16 cellular contexts compared by ENCODE assay signal in the genomic region with DNA sequence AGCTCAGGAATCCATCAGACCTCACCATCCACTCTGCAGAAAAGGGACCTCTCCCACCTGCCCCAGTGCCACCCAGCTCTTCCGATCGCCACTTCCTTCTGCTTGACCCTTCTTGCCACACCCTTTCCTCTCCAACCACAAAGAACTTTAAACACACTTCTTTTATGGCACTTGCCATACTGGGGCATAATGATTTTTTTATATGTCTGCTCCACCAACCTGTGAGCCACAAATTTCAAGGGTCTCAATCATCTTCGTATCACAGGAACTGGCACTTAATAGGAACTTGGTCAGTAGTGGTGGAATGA. TPM values are rescaled to one million over a fixed set of nuclear protein-coding genes. Genes with fewer than 3 reads are reported as not detected.
A peak's percentile ranks its signal among the peaks of the same experiment; 100 is the strongest.
DNase-seq lines count a peak whose midpoint lies in the region; ATAC-seq and TF ChIP-seq lines count a peak whose summit lies in the region.
"Had no signal": no experiment of that assay in that cellular context is flagged by ENCODE, and none has a peak within 500 bp of the region (broad histone marks: within the 10 kb centered on the region; RNA-seq: fewer than 3 reads in every experiment).

No MANE protein-coding gene starts in this region.

- no peak overlapping the region for H4K91ac ChIP-seq in neuronal stem cell (ENCODE audit: low read depth, low read length, poor library complexity)

- H3K27ac Mint-ChIP-seq in activated naive CD8-positive, alpha-beta T cell treated with anti-CD3 and anti-CD28 coated beads, Interleukin-2, amount 10 ng/mL, durations not matched to agents 7 days and 5 days, result peak overlapping the region; percentile 27

- no peak overlapping the region for H3K4ac ChIP-seq in neuronal stem cell (ENCODE audit: low read length)

- POLR2A ChIA-PET in activated naive CD8-positive, alpha-beta T cell treated with anti-CD3 and anti-CD28 coated beads, Interleukin-2, amount 10 ng/mL, durations not matched to agents 7 days and 5 days (lab: Charles Lee), result interaction anchor here (0.6 kb wide), 1 partner anchor 20 kb away, joined by 3 read pairs; no protein-coding TSS in a partner anchor

- H3K9me3 ChIP-seq in neuronal stem cell (replicated peaks in 1 of 2; ENCODE audit: control insufficient read depth in 2 of 2, insufficient read depth in 1 of 2, low read depth in 1 of 2, low read length in 2 of 2) (no peaks in the 10 kb centered on the region), breast epithelium (no peaks in the 10 kb centered on the region)
- H3K9me3 ChIP-seq: prostate gland, vagina had no signal

- no peak overlapping the region for H2BK15ac ChIP-seq in neuronal stem cell (ENCODE audit: low read length)

- no peak for TF ChIP-seq CTCF in breast epithelium (IDR thresholded peaks at IDR 0.05)

- H3K27me3 Mint-ChIP-seq in activated naive CD8-positive, alpha-beta T cell treated with anti-CD3 and anti-CD28 coated beads, Interleukin-2, amount 10 ng/mL, durations not matched to agents 7 days and 5 days, result peaks cover 2% of the 10 kb centered on the region
- H3K27me3 Mint-ChIP-seq: CD4-positive, alpha-beta memory T cell had no signal

- peak overlapping the region; percentile 84 for H2AK5ac ChIP-seq in neuronal stem cell (ENCODE audit: low read depth, low read length)

- H4K8ac ChIP-seq in neuronal stem cell (ENCODE audit: low read depth, low read length), result no peak overlapping the region

- no peaks in the 10 kb centered on the region for H3K36me3 ChIP-seq in neuronal stem cell (replicated peaks in 1 of 2; ENCODE audit: control insufficient read depth in 2 of 2, insufficient read depth in 2 of 2, low read length in 2 of 2)
- H3K36me3 ChIP-seq in breast epithelium, result no peaks in the 10 kb centered on the region
- H3K36me3 ChIP-seq: prostate gland, vagina had no signal

- no peak overlapping the region for H3K18ac ChIP-seq in neuronal stem cell (ENCODE audit: low read length)

- H3K27me3 ChIP-seq in neuronal stem cell (ENCODE audit: control insufficient read depth in 3 of 3, insufficient read depth in 3 of 3, low read depth in 1 of 3, low read length in 3 of 3), result no peaks in the 10 kb centered on the region
- H3K27me3 ChIP-seq in breast epithelium, result no peaks in the 10 kb centered on the region
- H3K27me3 ChIP-seq: vagina had no signal

- H2BK5ac ChIP-seq in neuronal stem cell (ENCODE audit: low read length), result no peak overlapping the region

- H3K4me3 Mint-ChIP-seq in activated naive CD8-positive, alpha-beta T cell treated with anti-CD3 and anti-CD28 coated beads, Interleukin-2, amount 10 ng/mL, durations not matched to agents 7 days and 5 days, result peak overlapping the region; percentile 1

- H3K14ac ChIP-seq in neuronal stem cell (ENCODE audit: low read length), result no peak overlapping the region

- H3K79me1 ChIP-seq in neuronal stem cell (ENCODE audit: low read depth, low read length), result peaks cover 2% of the 10 kb centered on the region

- peak overlapping the region; percentile 58 for H2BK12ac ChIP-seq in neuronal stem cell (ENCODE audit: low read length)

- no peak overlapping the region for H3K9ac ChIP-seq in neuronal stem cell (ENCODE audit: low read depth, low read length, poor library complexity)

- intact Hi-C loops in breast epithelium (cut with DNase I; ENCODE audit: low total_unique reads), result no loop called here

- H2BK120ac ChIP-seq in neuronal stem cell (ENCODE audit: low read depth, low read length), result no peak overlapping the region

- no peak for TF ChIP-seq POLR2A in breast epithelium (IDR thresholded peaks at IDR 0.05)

- no peak overlapping the region for H2AFZ ChIP-seq in neuronal stem cell (ENCODE audit: low read length)

- no CpG with 5 or more reads among the region's 3 CpGs for WGBS in neuronal stem cell (ENCODE audit: extremely low coverage in 2 of 2, insufficient read length in 2 of 2, insufficient replicate concordance in 1 of 2), 2 donors

- H3K27ac ChIP-seq in neuronal stem cell (replicated peaks; ENCODE audit: low read length), result no peak overlapping the region
- no peak overlapping the region for H3K27ac ChIP-seq in breast epithelium
- H3K27ac ChIP-seq: prostate gland, vagina had no signal

- H3K4me2 ChIP-seq in neuronal stem cell (ENCODE audit: insufficient read depth, low read length, poor library complexity, severe bottlenecking), result no peak overlapping the region

- DNase-seq in GF-D8 (lab: John Stamatoyannopoulos, UW) (peak; percentile 32), NOMO-1 (lab: John Stamatoyannopoulos, UW; ENCODE audit: unreplicated experiment in 2 of 2) (peak; percentile 60 to 77), neuronal stem cell (ENCODE audit: low spot score) (no peak), breast epithelium (ENCODE audit: low spot score in 2 of 2) (no peak), OCI-M1 (lab: John Stamatoyannopoulos, UW) (no peak)
- no peak for DNase-seq in activated naive CD8-positive, alpha-beta T cell treated with anti-CD3 and anti-CD28 coated beads, Interleukin-2, amount 10 ng/mL, durations not matched to agents 7 days and 5 days
- DNase-seq: activated CD8-positive, alpha-beta memory T cell treated with anti-CD3 and anti-CD28 coated beads for 24 hours; activated naive CD4-positive, alpha-beta T cell; CD4-positive, alpha-beta memory T cell; NCI-H146; NCI-H510A; RPMI8226; stimulated activated CD4-positive, alpha-beta T cell treated with anti-CD3 and anti-CD28 coated beads, Interleukin-1b, Interleukin-23, amount 100 ng/mL, for 48 hours had no signal

- no peak overlapping the region for H3K23ac ChIP-seq in neuronal stem cell (ENCODE audit: low read depth, low read length, poor library complexity)

- H3K9me3 Mint-ChIP-seq in activated naive CD8-positive, alpha-beta T cell treated with anti-CD3 and anti-CD28 coated beads, Interleukin-2, amount 10 ng/mL, durations not matched to agents 7 days and 5 days, result no peaks in the 10 kb centered on the region
- H3K9me3 Mint-ChIP-seq: CD4-positive, alpha-beta memory T cell had no signal

- peaks cover 0 to 3% of the 10 kb centered on the region in 2 donors for H3K4me1 ChIP-seq in neuronal stem cell (ENCODE audit: control insufficient read depth in 2 of 2, insufficient read depth in 1 of 2, low read depth in 1 of 2, low read length in 2 of 2)
- H3K4me1 ChIP-seq in breast epithelium, result peaks cover 0 to 5% of the 10 kb centered on the region in 2 donors
- H3K4me1 ChIP-seq: prostate gland, vagina had no signal

- H3K4me3 ChIP-seq in neuronal stem cell (ENCODE audit: low read length in 2 of 2) (no peak overlapping the region), breast epithelium (no peak overlapping the region)
- H3K4me3 ChIP-seq: prostate gland, vagina had no signal

- no peaks in the 10 kb centered on the region for H3K36me3 Mint-ChIP-seq in activated naive CD8-positive, alpha-beta T cell treated with anti-CD3 and anti-CD28 coated beads, Interleukin-2, amount 10 ng/mL, durations not matched to agents 7 days and 5 days
- H3K36me3 Mint-ChIP-seq: CD4-positive, alpha-beta memory T cell had no signal

- ATAC-seq in activated naive CD8-positive, alpha-beta T cell treated with anti-CD3 and anti-CD28 coated beads, Interleukin-2, amount 10 ng/mL, durations not matched to agents 7 days and 5 days (ENCODE audit: low read depth), result no peak
- no peak for ATAC-seq in HG03280 (IDR thresholded peaks at IDR 0.05; ENCODE audit: unreplicated experiment)

- H3K4me1 Mint-ChIP-seq in activated naive CD8-positive, alpha-beta T cell treated with anti-CD3 and anti-CD28 coated beads, Interleukin-2, amount 10 ng/mL, durations not matched to agents 7 days and 5 days, result peaks cover 22% of the 10 kb centered on the region

RNA-seq across cellular contexts. Expression of a gene that starts 11.7 kb away (rescaled TPM):
- 100 to 1,000 TPM; 803 to 821 TPM for total RNA-seq in activated naive CD8-positive, alpha-beta T cell treated with anti-CD3 and anti-CD28 coated beads, Interleukin-2, amount 10 ng/mL, durations not matched to agents 7 days and 5 days
- polyA plus RNA-seq in neuronal stem cell (2013, experiment 1 of 2), result 60.4 TPM
- polyA plus RNA-seq in neuronal stem cell (2013, experiment 2 of 2), result 59.3 TPM
- total RNA-seq in breast epithelium, result 100 to 1,000 TPM; 169 to 392 (median 268) TPM

Comparison
In these comparisons a context has a peak if more than half of its experiments do, and no peak if none do; other contexts are left out.
1. DNase-seq: peak in GF-D8 (single experiment) and NOMO-1 (2 of 2); none in activated naive CD8-positive, alpha-beta T cell treated with anti-CD3 and anti-CD28 coated beads, Interleukin-2, amount 10 ng/mL, durations not matched to agents 7 days and 5 days (single experiment), neuronal stem cell (single experiment), breast epithelium (0 of 2) and OCI-M1 (single experiment).